9 cellular contexts compared by ENCODE assay signal in genomic region chr2:12728221-12728777, GRCh38. TPM values are rescaled to one million over a fixed set of nuclear protein-coding genes. Genes with fewer than 3 reads are reported as not detected.
DNase-seq lines count a peak whose midpoint lies in the region; ATAC-seq, FAIRE-seq and TF ChIP-seq lines count a peak whose summit lies in the region.
"Had no signal": no experiment of that assay in that cellular context is flagged by ENCODE, and none has a peak within 500 bp of the region (broad histone marks: within the 10 kb centered on the region; RNA-seq: fewer than 3 reads in every experiment).

No MANE protein-coding gene starts in this region.

- intact Hi-C loops in natural killer cell (cut with micrococcal nuclease), result no loop called here

- DNase-seq in natural killer cell (peak; percentile 41), AML-193 (lab: John Stamatoyannopoulos, UW) (no peak), HCEC 1CT (no peak), NCI-H82 (lab: John Stamatoyannopoulos, UW) (no peak), urothelium cell line (ENCODE audit: low spot score) (no peak)

- H3K27me3 Mint-ChIP-seq in natural killer cell (ENCODE audit: low read depth in 2 of 2), result no peaks in the 10 kb centered on the region

- FAIRE-seq in urothelium cell line (lab: Jason Lieb, UNC), result no peak

- no peak for TF ChIP-seq CTCF in natural killer cell (IDR thresholded peaks at IDR 0.05)

- H3K4me1 Mint-ChIP-seq in natural killer cell, result peaks cover 85 to 89% of the 10 kb centered on the region in 2 donors

- H3K4me3 Mint-ChIP-seq in natural killer cell, result peak overlapping the region; percentile 76

- peaks cover 18% of the 10 kb centered on the region for H3K36me3 Mint-ChIP-seq in natural killer cell

- H3K27ac Mint-ChIP-seq in natural killer cell, result peak overlapping the region; percentile 77 to 87

- H3K9me3 Mint-ChIP-seq in natural killer cell, result no peaks in the 10 kb centered on the region

- ATAC-seq in GM19397 (IDR thresholded peaks at IDR 0.05; ENCODE audit: unreplicated experiment) (peak; percentile 84), HG03103 (IDR thresholded peaks at IDR 0.05; ENCODE audit: low read depth, unreplicated experiment) (peak; percentile 87), natural killer cell (peak; percentile 73 to 84 (median 81))
- peak; percentile 65 to 66 for ATAC-seq in activated CD4-positive, CD25-positive, alpha-beta regulatory T cell treated with anti-CD3 and anti-CD28 coated beads, Interleukin-2, amount 50 U/mL, for 24 hours
- ATAC-seq: Panc1 had no signal

RNA-seq across cellular contexts. Expression of gene TRIB2, which starts 11.6 kb away (rescaled TPM):
- total RNA-seq in natural killer cell, result 10 to 100 TPM; 68.1 to 87.4 (median 84.5) TPM
